ENCODE assay signal across 10 cellular contexts in the genomic region with DNA sequence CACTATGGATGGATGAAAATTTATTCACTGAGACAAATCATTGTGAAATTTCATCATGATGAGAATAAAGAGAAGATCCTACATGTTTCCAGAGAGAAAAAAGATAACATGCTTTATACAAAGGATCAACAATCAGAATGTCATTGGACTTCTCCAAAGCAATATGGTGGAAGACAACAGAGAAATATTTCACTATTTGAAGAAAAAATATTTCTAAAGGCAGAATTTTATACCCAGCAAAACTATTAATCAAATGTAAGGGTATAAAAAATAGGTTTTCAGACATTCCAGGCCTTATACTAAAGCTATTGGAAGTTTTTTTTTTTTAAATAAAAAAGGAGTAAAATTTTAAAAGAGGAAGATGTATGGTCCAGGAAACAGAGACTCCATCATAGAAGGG.
"Had no signal": no experiment of that assay in that cellular context is flagged by ENCODE, and none has a peak within 500 bp of the region (broad histone marks: within the 10 kb centered on the region; RNA-seq: fewer than 3 reads in every experiment).

No MANE protein-coding gene starts in this region.

- H3K36me3 ChIP-seq: HAP-1 had no signal

- H3K4me3 ChIP-seq: GM23248, GM23338, HAP-1 had no signal

- H3K4me2 ChIP-seq: GM23338 had no signal

- FAIRE-seq: H1, H54 had no signal

- ATAC-seq: GM23338, HCT116 had no signal

- DNase-seq: GM23248, GOT3, H7, HCEC 1CT, HFFc6 had no signal

- H3K9ac ChIP-seq: GM23248 had no signal

- H3K27ac ChIP-seq: GM23248 had no signal

- H2AFZ ChIP-seq: GM23248, GM23338 had no signal
